Comparison of ENCODE assay signal across 12 cellular contexts in genomic region chr10:387949-388660, GRCh38.
DNase-seq lines count a peak whose midpoint lies in the region; ATAC-seq and TF ChIP-seq lines count a peak whose summit lies in the region.
"Had no signal": no experiment of that assay in that cellular context is flagged by ENCODE, and none has a peak within 500 bp of the region (broad histone marks: within the 10 kb centered on the region; RNA-seq: fewer than 3 reads in every experiment).

No MANE protein-coding gene starts in this region.

- no peak overlapping the region for H3K4me3 ChIP-seq in lower lobe of right lung
- H3K4me3 ChIP-seq: vagina had no signal

- no peak overlapping the region for H3K4me3 Mint-ChIP-seq in stimulated activated naive CD8-positive, alpha-beta T cell treated with anti-CD3 and anti-CD28 coated beads, Interleukin-15, amount 100 ng/mL, for 72 hours
- H3K4me3 Mint-ChIP-seq: activated CD8-positive, alpha-beta T cell treated with anti-CD3 and anti-CD28 coated beads for 36 hours; natural killer cell had no signal

- H3K27ac Mint-ChIP-seq in stimulated activated naive CD8-positive, alpha-beta T cell treated with anti-CD3 and anti-CD28 coated beads, Interleukin-15, amount 100 ng/mL, for 72 hours: peak overlapping the region; percentile 15 to 31
- H3K27ac Mint-ChIP-seq: activated CD8-positive, alpha-beta T cell treated with anti-CD3 and anti-CD28 coated beads for 36 hours had no signal

- H3K4me1 ChIP-seq in lower lobe of right lung: no peaks in the 10 kb centered on the region
- H3K4me1 ChIP-seq: vagina had no signal

- H3K4me1 Mint-ChIP-seq in stimulated activated naive CD8-positive, alpha-beta T cell treated with anti-CD3 and anti-CD28 coated beads, Interleukin-15, amount 100 ng/mL, for 72 hours: no peaks in the 10 kb centered on the region

- no peaks in the 10 kb centered on the region for H3K27me3 Mint-ChIP-seq in stimulated activated naive CD8-positive, alpha-beta T cell treated with anti-CD3 and anti-CD28 coated beads, Interleukin-15, amount 100 ng/mL, for 72 hours
- H3K27me3 Mint-ChIP-seq: activated CD8-positive, alpha-beta T cell treated with anti-CD3 and anti-CD28 coated beads for 36 hours had no signal

- no peak for DNase-seq in stimulated activated naive CD8-positive, alpha-beta T cell treated with anti-CD3 and anti-CD28 coated beads, Interleukin-15, amount 100 ng/mL, for 72 hours
- no peak for DNase-seq in stimulated activated naive CD8-positive, alpha-beta T cell treated with anti-CD3 and anti-CD28 coated beads, Interleukin-15, Interleukin-2, amounts not matched to agents 100 U/mL and 50 U/mL, for 24 hours
- DNase-seq in lower lobe of right lung: no peak
- DNase-seq in DMS 273 treated with DMSO at 0.1 percent for 48 hours (lab: John Stamatoyannopoulos, UW): no peak
- DNase-seq in activated gamma-delta T cell (lab: John Stamatoyannopoulos, UW): no peak
- no peak for DNase-seq in activated T-cell treated with anti-CD3 and anti-CD28 coated beads, Interleukin-2, amount 50 U/mL, for 1 hour
- DNase-seq: activated CD8-positive, alpha-beta T cell treated with anti-CD3 and anti-CD28 coated beads for 36 hours; natural killer cell; stimulated activated CD4-positive, alpha-beta T cell treated with anti-CD3 and anti-CD28 coated beads, Interleukin-1b, Interleukin-23, amount 100 ng/mL, for 48 hours had no signal

- H3K27ac ChIP-seq in cingulate gyrus (ENCODE audit: low read depth, low read length): peak overlapping the region; percentile 1
- H3K27ac ChIP-seq in lower lobe of right lung: no peak overlapping the region
- H3K27ac ChIP-seq: vagina had no signal

- no peaks in the 10 kb centered on the region for H3K9me3 Mint-ChIP-seq in stimulated activated naive CD8-positive, alpha-beta T cell treated with anti-CD3 and anti-CD28 coated beads, Interleukin-15, amount 100 ng/mL, for 72 hours
- H3K9me3 Mint-ChIP-seq: activated CD8-positive, alpha-beta T cell treated with anti-CD3 and anti-CD28 coated beads for 36 hours; natural killer cell had no signal

- ATAC-seq in stimulated activated naive CD8-positive, alpha-beta T cell treated with anti-CD3 and anti-CD28 coated beads, Interleukin-15, amount 100 ng/mL, for 72 hours: no peak
- ATAC-seq in stimulated activated naive CD8-positive, alpha-beta T cell treated with anti-CD3 and anti-CD28 coated beads, Interleukin-15, Interleukin-2, amounts not matched to agents 100 U/mL and 50 U/mL, for 24 hours: no peak
- ATAC-seq in lower lobe of right lung (peak; percentile 35 to 60), HG03159 (IDR thresholded peaks at IDR 0.05; ENCODE audit: unreplicated experiment) (no peak)
- ATAC-seq: activated CD8-positive, alpha-beta T cell treated with anti-CD3 and anti-CD28 coated beads for 36 hours had no signal

- intact Hi-C loops in lower lobe of right lung (cut with DNase I): no loop called here

- no peak for TF ChIP-seq CTCF in lower lobe of right lung (IDR thresholded peaks at IDR 0.05)

- H3K9me3 ChIP-seq in lower lobe of right lung: no peaks in the 10 kb centered on the region
- H3K9me3 ChIP-seq: vagina had no signal

- H3K36me3 ChIP-seq in lower lobe of right lung: peaks cover 54% of the 10 kb centered on the region

- no peaks in the 10 kb centered on the region for H3K27me3 ChIP-seq in lower lobe of right lung (ENCODE audit: low read depth)
- H3K27me3 ChIP-seq: vagina had no signal

Comparison
In these comparisons a context has a peak if more than half of its experiments do, and no peak if none do; other contexts are left out.
1. ATAC-seq: peak in lower lobe of right lung (2 of 2); none in stimulated activated naive CD8-positive, alpha-beta T cell treated with anti-CD3 and anti-CD28 coated beads, Interleukin-15, amount 100 ng/mL, for 72 hours (single experiment), stimulated activated naive CD8-positive, alpha-beta T cell treated with anti-CD3 and anti-CD28 coated beads, Interleukin-15, Interleukin-2, amounts not matched to agents 100 U/mL and 50 U/mL, for 24 hours (single experiment) and HG03159 (single experiment).